In genomic region chr4:118915468-118915867, GRCh38 we compare ENCODE assay signal across 15 cellular contexts. TPM values are rescaled to one million over a fixed set of nuclear protein-coding genes. Genes with fewer than 3 reads are reported as not detected.
DNase-seq lines count a peak whose midpoint lies in the region; ATAC-seq and TF ChIP-seq lines count a peak whose summit lies in the region.
"Had no signal": no experiment of that assay in that cellular context is flagged by ENCODE, and none has a peak within 500 bp of the region (broad histone marks: within the 10 kb centered on the region; RNA-seq: fewer than 3 reads in every experiment).

No MANE protein-coding gene starts in this region.

- ATAC-seq in right cardiac atrium (no peak), GM23338 (no peak), HG02885 (IDR thresholded peaks at IDR 0.05; ENCODE audit: poor library complexity, unreplicated experiment) (no peak)
- ATAC-seq: HCT116 had no signal

- no peaks in the 10 kb centered on the region for H3K9me3 Mint-ChIP-seq in GM23338
- H3K9me3 Mint-ChIP-seq: CD8-positive, alpha-beta memory T cell had no signal

- H3K27me3 ChIP-seq in left ventricle myocardium inferior (ENCODE audit: low read depth) (no peaks in the 10 kb centered on the region), right cardiac atrium (ENCODE audit: control insufficient read depth, insufficient read depth) (no peaks in the 10 kb centered on the region), esophagus muscularis mucosa (no peaks in the 10 kb centered on the region), sigmoid colon (no peaks in the 10 kb centered on the region), prostate gland (replicated peaks; ENCODE audit: insufficient read depth) (no peaks in the 10 kb centered on the region), GM23338 (ENCODE audit: insufficient read depth) (no peaks in the 10 kb centered on the region)
- H3K27me3 ChIP-seq: BLaER1 had no signal

- no peaks in the 10 kb centered on the region for H3K27me3 Mint-ChIP-seq in GM23338 (ENCODE audit: insufficient read depth, low read depth, poor library complexity)

- 95% methylated on average over 3 of the region's 3 CpGs for WGBS in right cardiac atrium
- WGBS in esophagus muscularis mucosa = 74% methylated on average over 3 of the region's 3 CpGs
- 92 to 95% methylated on average over 3 of the region's 3 CpGs for WGBS in sigmoid colon, 2 donors
- WGBS in prostate gland = 49% methylated on average over 3 of the region's 3 CpGs

- peaks cover 67% of the 10 kb centered on the region for H3K4me1 ChIP-seq in left ventricle myocardium inferior
- H3K4me1 ChIP-seq in right cardiac atrium (ENCODE audit: control insufficient read depth, insufficient read depth, low read length) = peaks cover 3% of the 10 kb centered on the region
- peaks cover 20 to 82% (median 67%) of the 10 kb centered on the region in 4 donors for H3K4me1 ChIP-seq in esophagus muscularis mucosa
- H3K4me1 ChIP-seq in sigmoid colon = peaks cover 0 to 82% (median 59%) of the 10 kb centered on the region in 4 donors
- no peaks in the 10 kb centered on the region for H3K4me1 ChIP-seq in prostate gland (replicated peaks)
- H3K4me1 ChIP-seq in GM23338 (ENCODE audit: insufficient read depth) = no peaks in the 10 kb centered on the region
- H3K4me1 ChIP-seq: BLaER1, Caco-2 had no signal

- H3K4me3 Mint-ChIP-seq in GM23338 = no peak overlapping the region
- H3K4me3 Mint-ChIP-seq: CD8-positive, alpha-beta memory T cell had no signal

- no peaks in the 10 kb centered on the region for H4K20me1 ChIP-seq in GM23338 (replicated peaks; ENCODE audit: insufficient read depth)
- H4K20me1 ChIP-seq: BLaER1 had no signal

- H3K36me3 ChIP-seq in left ventricle myocardium inferior (no peaks in the 10 kb centered on the region), esophagus muscularis mucosa (no peaks in the 10 kb centered on the region), sigmoid colon (no peaks in the 10 kb centered on the region), prostate gland (no peaks in the 10 kb centered on the region), GM23338 (ENCODE audit: insufficient read depth) (no peaks in the 10 kb centered on the region)
- H3K36me3 ChIP-seq: BLaER1 had no signal

- intact Hi-C loops in left ventricle myocardium inferior (cut with micrococcal nuclease) = no loop called here
- intact Hi-C loops in right cardiac atrium (cut with DNase I) = no loop called here
- intact Hi-C loops in esophagus muscularis mucosa (cut with DNase I) = no loop called here
- intact Hi-C loops in sigmoid colon (cut with DNase I) = no loop called here
- intact Hi-C loops in prostate gland (cut with DNase I) = no loop called here

- no peaks in the 10 kb centered on the region for H3F3A ChIP-seq in GM23338 (replicated peaks; ENCODE audit: low read depth)

- H3K27ac ChIP-seq in left ventricle myocardium inferior (replicated peaks) = peak overlapping the region; percentile 2
- H3K27ac ChIP-seq in right cardiac atrium (ENCODE audit: low read length) = no peak overlapping the region
- H3K27ac ChIP-seq in esophagus muscularis mucosa (replicated peaks in 1 of 4) = peak overlapping the region; percentile 81 to 87 (median 85)
- peak overlapping the region in 3 of 4 donors; percentile 83 to 90 (median 89) for H3K27ac ChIP-seq in sigmoid colon
- no peak overlapping the region for H3K27ac ChIP-seq in prostate gland
- H3K27ac ChIP-seq in GM23338 (ENCODE audit: low read depth) = no peak overlapping the region
- H3K27ac ChIP-seq: BLaER1 had no signal

- TF ChIP-seq POLR2A in esophagus muscularis mucosa (IDR thresholded peaks at IDR 0.05; ENCODE audit: low read depth) (no peak), sigmoid colon (IDR thresholded peaks at IDR 0.05) (no peak), prostate gland (IDR thresholded peaks at IDR 0.05) (no peak)

- no peaks in the 10 kb centered on the region for H3K4me1 Mint-ChIP-seq in GM23338
- H3K4me1 Mint-ChIP-seq: CD8-positive, alpha-beta memory T cell had no signal

- H3K4me2 ChIP-seq in GM23338 = no peak overlapping the region
- H3K4me2 ChIP-seq: BLaER1 had no signal

- H3K9me2 ChIP-seq in GM23338 (ENCODE audit: insufficient read depth) = no peaks in the 10 kb centered on the region

- H2AFZ ChIP-seq in GM23338 = no peak overlapping the region

- TF ChIP-seq EP300 in esophagus muscularis mucosa (IDR thresholded peaks at IDR 0.05) (no peak), sigmoid colon (IDR thresholded peaks at IDR 0.05) (no peak)

- H3K36me3 Mint-ChIP-seq in GM23338 (ENCODE audit: low read depth) = no peaks in the 10 kb centered on the region
- H3K36me3 Mint-ChIP-seq: CD8-positive, alpha-beta memory T cell had no signal

- H3K9me3 ChIP-seq in left ventricle myocardium inferior (replicated peaks) = no peaks in the 10 kb centered on the region
- no peaks in the 10 kb centered on the region for H3K9me3 ChIP-seq in right cardiac atrium (ENCODE audit: control insufficient read depth, low read length)
- no peaks in the 10 kb centered on the region for H3K9me3 ChIP-seq in esophagus muscularis mucosa
- no peaks in the 10 kb centered on the region for H3K9me3 ChIP-seq in sigmoid colon
- no peaks in the 10 kb centered on the region for H3K9me3 ChIP-seq in prostate gland
- H3K9me3 ChIP-seq: BLaER1, Caco-2 had no signal

- H3K4me3 ChIP-seq in left ventricle myocardium inferior = no peak overlapping the region
- H3K4me3 ChIP-seq in right cardiac atrium (ENCODE audit: low read length) = no peak overlapping the region
- no peak overlapping the region for H3K4me3 ChIP-seq in esophagus muscularis mucosa
- H3K4me3 ChIP-seq in sigmoid colon = no peak overlapping the region
- H3K4me3 ChIP-seq in prostate gland = no peak overlapping the region
- no peak overlapping the region for H3K4me3 ChIP-seq in GM23338
- H3K4me3 ChIP-seq: BLaER1 had no signal

- no peak overlapping the region for H3K27ac Mint-ChIP-seq in GM23338
- H3K27ac Mint-ChIP-seq: CD8-positive, alpha-beta memory T cell had no signal

- DNase-seq in left ventricle myocardium inferior (no peak), right cardiac atrium (no peak), esophagus muscularis mucosa (ENCODE audit: extremely low spot score) (no peak), sigmoid colon (no peak), prostate gland (ENCODE audit: low spot score) (no peak), GM23338 (ENCODE audit: low spot score) (no peak)
- DNase-seq: 8988T; AML-193; Caco-2; CD8-positive, alpha-beta memory T cell; DMS53; GF-D8 had no signal

- TF ChIP-seq CTCF in left ventricle myocardium inferior (IDR thresholded peaks at IDR 0.05; ENCODE audit: borderline replicate concordance) (no peak), esophagus muscularis mucosa (IDR thresholded peaks at IDR 0.05) (no peak), sigmoid colon (IDR thresholded peaks at IDR 0.05) (no peak), prostate gland (IDR thresholded peaks at IDR 0.05) (no peak), GM23338 (conservative IDR thresholded peaks at IDR 0.05; ENCODE audit: low read depth in 2 of 2) (no peak)

- no peaks in the 10 kb centered on the region for H3K79me2 ChIP-seq in GM23338 (replicated peaks; ENCODE audit: insufficient read depth)

TF ChIP-seq in GM23338, 12 proteins besides CTCF, POLR2A, EP300 and RAD21 (continues in another document):
- TF ChIP-seq ETS1 (IDR thresholded peaks at IDR 0.05) (no peak), CREB1 (CRISPR knock-in tag; IDR thresholded peaks at IDR 0.05; ENCODE audit: low read depth) (no peak), EZH2 (IDR thresholded peaks at IDR 0.05; ENCODE audit: low read depth, unreplicated experiment) (no peak), NANOG (IDR thresholded peaks at IDR 0.05; ENCODE audit: borderline replicate concordance) (no peak)

RNA-seq across cellular contexts. Expression of gene SYNPO2, which starts 26.8 kb away (rescaled TPM):
- total RNA-seq in left ventricle myocardium inferior (239 TPM), right cardiac atrium (100 to 1,000 TPM; 111 to 134 (median 118) TPM), esophagus muscularis mucosa (1,000 to 10,000 TPM; 2,073 to 2,783 (median 2,517) TPM), sigmoid colon (1,000 to 10,000 TPM in 3 of 4 donors, 100 to 1,000 TPM in 1; 611 to 1,591 (median 1,204) TPM), prostate gland (100 to 1,000 TPM; 131 to 181 TPM)
- polyA plus RNA-seq in right cardiac atrium (29.6 TPM), sigmoid colon (10 to 100 TPM in 1 of 3 donors, 1 to 10 TPM in 2; 2.1 to 34.6 (median 9.0) TPM), GM23338 (2016; fragmentation: Nextera tagmentation; extraction: Ambion mirVana) (2.1 and 2.4 TPM in 2 replicates)
- 3.1 and 3.4 TPM in 2 replicates for total RNA-seq in GM23338 (2014; rRNA removed; shearing (Covaris generic))

Comparison
In these comparisons a context has a peak if more than half of its experiments do, and no peak if none do; other contexts are left out.
1. H3K27ac ChIP-seq: peak in left ventricle myocardium inferior (single experiment), esophagus muscularis mucosa (4 of 4) and sigmoid colon (3 of 4); none in right cardiac atrium (single experiment), prostate gland (0 of 2) and GM23338 (single experiment).
2. RNA of gene SYNPO2, which starts 26.8 kb away (total RNA-seq): 2,073 to 2,783 TPM in esophagus muscularis mucosa, 611 to 1,591 TPM in sigmoid colon, 239 TPM in left ventricle myocardium inferior (single experiment), 131 to 181 TPM in prostate gland and 111 to 134 TPM in right cardiac atrium; 3.1 to 3.4 TPM in GM23338; every median in the first group is over 10 times any median in the second.